In genomic region chr2:25361261-25362048, GRCh38 we compare ENCODE assay signal across 8 cellular contexts. TPM values are rescaled to one million over a fixed set of nuclear protein-coding genes. Genes with fewer than 3 reads are reported as not detected.
DNase-seq lines count a peak whose midpoint lies in the region; ATAC-seq lines count a peak whose summit lies in the region.

No MANE protein-coding gene starts in this region.

- no peaks in the 10 kb centered on the region for H4K20me1 ChIP-seq in Karpas-422 (ENCODE audit: insufficient read depth, low read depth, low read length)

- no peaks in the 10 kb centered on the region for H3K27me3 Mint-ChIP-seq in T-helper 2 cell treated with Interferon-gamma antibody and Interleukin-4, amounts not matched to agents 5 μg/mL and 100 μg/mL, for 36 hours (ENCODE audit: low read depth)
- no peaks in the 10 kb centered on the region for H3K27me3 Mint-ChIP-seq in activated T-helper 17 cell treated with anti-CD3 and anti-CD28 coated beads, Interleukin-2, amount 50 U/mL, for 72 hours
- H3K27me3 Mint-ChIP-seq in immature natural killer cell (ENCODE audit: low read depth in 3 of 3) = peaks cover 2 to 19% (median 2%) of the 10 kb centered on the region in 3 donors
- no peaks in the 10 kb centered on the region for H3K27me3 Mint-ChIP-seq in stimulated activated naive B cell treated with anti-CD40 and anti-IgM and Interleukin-4, amounts not matched to agents 10 μg/mL and 1 μg/mL and 100 μg/mL, for 72 hours

- H3K9ac ChIP-seq in Karpas-422 (ENCODE audit: low read length) = no peak overlapping the region

- no peaks in the 10 kb centered on the region for H3K79me2 ChIP-seq in Karpas-422 (ENCODE audit: low read length)

- no peaks in the 10 kb centered on the region for H3K9me3 ChIP-seq in Karpas-422 (ENCODE audit: low read length)

- H3K27ac ChIP-seq in Karpas-422 (ENCODE audit: low read length) = no peak overlapping the region

- DNase-seq in T-helper 2 cell treated with Interferon-gamma antibody and Interleukin-4, amounts not matched to agents 5 μg/mL and 100 μg/mL, for 36 hours (ENCODE audit: low spot score) = no peak
- DNase-seq in T-helper 2 cell (no peak), immature natural killer cell (no peak), Karpas-422 (no peak), NCI-H82 treated with DMSO at 0.1 percent for 48 hours (lab: John Stamatoyannopoulos, UW; ENCODE audit: unreplicated experiment) (no peak), dedifferentiated amniotic fluid mesenchymal stem cell (ENCODE audit: extremely low spot score) (no peak)
- DNase-seq in stimulated activated naive B cell treated with anti-CD40 and anti-IgM and Interleukin-4, amounts not matched to agents 10 μg/mL and 1 μg/mL and 100 μg/mL, for 72 hours = no peak

- H3K4me3 Mint-ChIP-seq in T-helper 2 cell treated with Interferon-gamma antibody and Interleukin-4, amounts not matched to agents 5 μg/mL and 100 μg/mL, for 36 hours = peak overlapping the region; percentile 89
- H3K4me3 Mint-ChIP-seq in activated T-helper 17 cell treated with anti-CD3 and anti-CD28 coated beads, Interleukin-2, amount 50 U/mL, for 72 hours = peak overlapping the region; percentile 91
- peak overlapping the region; percentile 91 to 96 (median 94) for H3K4me3 Mint-ChIP-seq in immature natural killer cell
- peak overlapping the region; percentile 84 to 86 for H3K4me3 Mint-ChIP-seq in stimulated activated naive B cell treated with anti-CD40 and anti-IgM and Interleukin-4, amounts not matched to agents 10 μg/mL and 1 μg/mL and 100 μg/mL, for 72 hours

- no peaks in the 10 kb centered on the region for H3K27me3 ChIP-seq in Karpas-422 (ENCODE audit: low read length)

- no peaks in the 10 kb centered on the region for H3K9me3 Mint-ChIP-seq in T-helper 2 cell treated with Interferon-gamma antibody and Interleukin-4, amounts not matched to agents 5 μg/mL and 100 μg/mL, for 36 hours
- H3K9me3 Mint-ChIP-seq in activated T-helper 17 cell treated with anti-CD3 and anti-CD28 coated beads, Interleukin-2, amount 50 U/mL, for 72 hours = no peaks in the 10 kb centered on the region
- no peaks in the 10 kb centered on the region for H3K9me3 Mint-ChIP-seq in immature natural killer cell
- no peaks in the 10 kb centered on the region for H3K9me3 Mint-ChIP-seq in stimulated activated naive B cell treated with anti-CD40 and anti-IgM and Interleukin-4, amounts not matched to agents 10 μg/mL and 1 μg/mL and 100 μg/mL, for 72 hours

- peaks cover 10% of the 10 kb centered on the region for H3K4me1 Mint-ChIP-seq in T-helper 2 cell treated with Interferon-gamma antibody and Interleukin-4, amounts not matched to agents 5 μg/mL and 100 μg/mL, for 36 hours (ENCODE audit: low read depth)
- peaks cover 5% of the 10 kb centered on the region for H3K4me1 Mint-ChIP-seq in activated T-helper 17 cell treated with anti-CD3 and anti-CD28 coated beads, Interleukin-2, amount 50 U/mL, for 72 hours
- peaks cover 20 to 34% of the 10 kb centered on the region in 2 donors for H3K4me1 Mint-ChIP-seq in immature natural killer cell
- peaks cover 40 to 52% of the 10 kb centered on the region in 2 donors for H3K4me1 Mint-ChIP-seq in stimulated activated naive B cell treated with anti-CD40 and anti-IgM and Interleukin-4, amounts not matched to agents 10 μg/mL and 1 μg/mL and 100 μg/mL, for 72 hours

- no peaks in the 10 kb centered on the region for H3K36me3 Mint-ChIP-seq in T-helper 2 cell treated with Interferon-gamma antibody and Interleukin-4, amounts not matched to agents 5 μg/mL and 100 μg/mL, for 36 hours (ENCODE audit: low read depth)
- H3K36me3 Mint-ChIP-seq in activated T-helper 17 cell treated with anti-CD3 and anti-CD28 coated beads, Interleukin-2, amount 50 U/mL, for 72 hours (ENCODE audit: low read depth) = no peaks in the 10 kb centered on the region
- peaks cover 0 to 3% (median 0%) of the 10 kb centered on the region in 3 donors for H3K36me3 Mint-ChIP-seq in immature natural killer cell
- H3K36me3 Mint-ChIP-seq in stimulated activated naive B cell treated with anti-CD40 and anti-IgM and Interleukin-4, amounts not matched to agents 10 μg/mL and 1 μg/mL and 100 μg/mL, for 72 hours = no peaks in the 10 kb centered on the region

- peaks cover 14% of the 10 kb centered on the region for H3K4me1 ChIP-seq in Karpas-422 (ENCODE audit: low read length)

- H3K9me2 ChIP-seq in Karpas-422 (replicated peaks; ENCODE audit: insufficient read depth, low read length) = no peaks in the 10 kb centered on the region

- no peak overlapping the region for H3K4me2 ChIP-seq in Karpas-422 (ENCODE audit: low read depth, low read length, poor library complexity, severe bottlenecking)

- H3K27ac Mint-ChIP-seq in T-helper 2 cell treated with Interferon-gamma antibody and Interleukin-4, amounts not matched to agents 5 μg/mL and 100 μg/mL, for 36 hours = no peak overlapping the region
- peak overlapping the region; percentile 94 for H3K27ac Mint-ChIP-seq in activated T-helper 17 cell treated with anti-CD3 and anti-CD28 coated beads, Interleukin-2, amount 50 U/mL, for 72 hours
- peak overlapping the region in 2 of 6 donors; percentile 95 for H3K27ac Mint-ChIP-seq in immature natural killer cell
- H3K27ac Mint-ChIP-seq in stimulated activated naive B cell treated with anti-CD40 and anti-IgM and Interleukin-4, amounts not matched to agents 10 μg/mL and 1 μg/mL and 100 μg/mL, for 72 hours = peak overlapping the region; percentile 95

- no peak for ATAC-seq in activated T-helper 17 cell treated with anti-CD3 and anti-CD28 coated beads, Interleukin-2, amount 50 U/mL, for 72 hours (replicated peaks)
- no peak for ATAC-seq in stimulated activated naive B cell treated with anti-CD40 and anti-IgM and Interleukin-4, amounts not matched to agents 10 μg/mL and 1 μg/mL and 100 μg/mL, for 72 hours (replicated peaks)

- H2AFZ ChIP-seq in Karpas-422 (ENCODE audit: low read length) = no peak overlapping the region

- no peak overlapping the region for H3K4me3 ChIP-seq in Karpas-422 (ENCODE audit: low read length)

- no peaks in the 10 kb centered on the region for H3K36me3 ChIP-seq in Karpas-422 (ENCODE audit: insufficient read depth, low read length)

RNA-seq across cellular contexts. Expression of gene DNMT3A, which starts 19.7 kb away (rescaled TPM):
- 10 to 100 TPM; 55.2 to 64.6 TPM for total RNA-seq in activated T-helper 17 cell treated with anti-CD3 and anti-CD28 coated beads, Interleukin-2, amount 50 U/mL, for 72 hours
- polyA plus RNA-seq in immature natural killer cell = 10 to 100 TPM in 1 of 3 donors, 1 to 10 TPM in 2; 9.4 to 15.9 (median 9.9) TPM
- 0.97 and 1.6 TPM in 2 replicates for total RNA-seq in Karpas-422 (2014; rRNA removed; shearing (Covaris generic); ENCODE audit: low replicate concordance)

Comparison
In these comparisons a context has a peak if more than half of its experiments do, and no peak if none do; other contexts are left out.
1. RNA of gene DNMT3A, which starts 19.7 kb away (total RNA-seq): 55.2 to 64.6 TPM in activated T-helper 17 cell treated with anti-CD3 and anti-CD28 coated beads, Interleukin-2, amount 50 U/mL, for 72 hours; 0.97 to 1.6 TPM in Karpas-422; every median in the first group is over 10 times any median in the second.
2. Peak in every context shown above with its lines, with median percentiles within 50 percentile points of each other: H3K4me3 Mint-ChIP-seq.